Comparison of ENCODE assay signal across 25 cellular contexts in genomic region chr12:81499809-81500208, GRCh38.
"Had no signal": no experiment of that assay in that cellular context is flagged by ENCODE, and none has a peak within 500 bp of the region (broad histone marks: within the 10 kb centered on the region; RNA-seq: fewer than 3 reads in every experiment).

No MANE protein-coding gene starts in this region.

- H3K27me3 Mint-ChIP-seq: activated B cell treated with CpG ODN at 0.5 μM for 24 hours; activated CD4-positive, alpha-beta memory T cell treated with anti-CD3 and anti-CD28 coated beads for 36 hours; activated naive CD4-positive, alpha-beta T cell treated with anti-CD3 and anti-CD28 coated beads, Interleukin-2, amount 10 ng/mL, durations not matched to agents 7 days and 5 days; naive B cell; stimulated activated memory B cell treated with anti-CD40 and anti-IgM and Interleukin-4, amounts not matched to agents 10 μg/mL and 1 μg/mL and 100 μg/mL, for 72 hours had no signal

- H3K9me3 Mint-ChIP-seq: activated naive CD4-positive, alpha-beta T cell treated with anti-CD3 and anti-CD28 coated beads, Interleukin-2, amount 10 ng/mL, durations not matched to agents 7 days and 5 days had no signal

- H3K27me3 ChIP-seq: gastroesophageal sphincter, right lobe of liver, stomach, suprapubic skin, tibial nerve, uterus had no signal

- H3K27ac ChIP-seq: epithelial cell of prostate, gastroesophageal sphincter, parathyroid adenoma, right lobe of liver, skin epidermis, stomach, suprapubic skin, tibial nerve, uterus had no signal

- H3K9me3 ChIP-seq: gastroesophageal sphincter, mucosa of descending colon, right lobe of liver, stomach, suprapubic skin, tibial nerve, uterus had no signal

- H3K36me3 Mint-ChIP-seq: activated CD4-positive, alpha-beta memory T cell treated with anti-CD3 and anti-CD28 coated beads for 36 hours; activated naive CD4-positive, alpha-beta T cell treated with anti-CD3 and anti-CD28 coated beads, Interleukin-2, amount 10 ng/mL, durations not matched to agents 7 days and 5 days; naive B cell; stimulated activated memory B cell treated with anti-CD40 and anti-IgM and Interleukin-4, amounts not matched to agents 10 μg/mL and 1 μg/mL and 100 μg/mL, for 72 hours had no signal

- H3K27ac Mint-ChIP-seq: activated B cell treated with CpG ODN at 0.5 μM for 24 hours; activated CD4-positive, alpha-beta memory T cell treated with anti-CD3 and anti-CD28 coated beads for 36 hours; activated naive CD4-positive, alpha-beta T cell treated with anti-CD3 and anti-CD28 coated beads, Interleukin-2, amount 10 ng/mL, durations not matched to agents 7 days and 5 days; activated T-cell treated with anti-CD3 and anti-CD28 coated beads, Interleukin-2, amount 50 U/mL, for 72 hours; naive B cell; stimulated activated memory B cell treated with anti-CD40 and anti-IgM and Interleukin-4, amounts not matched to agents 10 μg/mL and 1 μg/mL and 100 μg/mL, for 72 hours had no signal

- H3K4me3 Mint-ChIP-seq: activated B cell treated with CpG ODN at 0.5 μM for 24 hours; activated CD4-positive, alpha-beta memory T cell treated with anti-CD3 and anti-CD28 coated beads for 36 hours; activated naive CD4-positive, alpha-beta T cell treated with anti-CD3 and anti-CD28 coated beads, Interleukin-2, amount 10 ng/mL, durations not matched to agents 7 days and 5 days; activated T-cell treated with anti-CD3 and anti-CD28 coated beads, Interleukin-2, amount 50 U/mL, for 72 hours; naive B cell; stimulated activated memory B cell treated with anti-CD40 and anti-IgM and Interleukin-4, amounts not matched to agents 10 μg/mL and 1 μg/mL and 100 μg/mL, for 72 hours had no signal

- ATAC-seq: activated T-cell treated with anti-CD3 and anti-CD28 coated beads, Interleukin-2, amount 50 U/mL, for 72 hours; gastroesophageal sphincter; mucosa of descending colon; stimulated activated memory B cell treated with anti-CD40 and anti-IgM and Interleukin-4, amounts not matched to agents 10 μg/mL and 1 μg/mL and 100 μg/mL, for 72 hours had no signal

- H3K4me1 Mint-ChIP-seq: activated B cell treated with CpG ODN at 0.5 μM for 24 hours; activated naive CD4-positive, alpha-beta T cell treated with anti-CD3 and anti-CD28 coated beads, Interleukin-2, amount 10 ng/mL, durations not matched to agents 7 days and 5 days; naive B cell; stimulated activated memory B cell treated with anti-CD40 and anti-IgM and Interleukin-4, amounts not matched to agents 10 μg/mL and 1 μg/mL and 100 μg/mL, for 72 hours had no signal

- H3K36me3 ChIP-seq: gastroesophageal sphincter, right lobe of liver, stomach, suprapubic skin, tibial nerve, uterus had no signal

- H3K4me3 ChIP-seq: gastroesophageal sphincter, mucosa of descending colon, right lobe of liver, skin epidermis, stomach, suprapubic skin, tibial nerve, uterus had no signal

- DNase-seq: activated B cell treated with CpG ODN at 0.5 μM for 24 hours; activated CD4-positive, alpha-beta memory T cell treated with anti-CD3 and anti-CD28 coated beads for 36 hours; activated CD4-positive, alpha-beta T cell treated with anti-CD3 and anti-CD28 coated beads for 48 hours; activated effector memory CD4-positive, alpha-beta T cell treated with anti-CD3 and anti-CD28 coated beads, Interleukin-2, amount 50 U/mL, for 16 hours; activated naive CD4-positive, alpha-beta T cell treated with anti-CD3 and anti-CD28 coated beads, Interleukin-2, amount 10 ng/mL, durations not matched to agents 7 days and 5 days; activated T-cell treated with anti-CD3 and anti-CD28 coated beads, Interleukin-2, amount 50 U/mL, for 72 hours; amygdala; cortex of kidney; kidney; mesenchymal stem cell; mucosa of descending colon; naive B cell; nucleus accumbens; right lobe of liver; stimulated activated CD4-positive, alpha-beta T cell treated with anti-CD3 and anti-CD28 coated beads, Interleukin-2, amount 100 ng/mL, for 24 hours; stomach; T-helper 9 cell; uterus had no signal
